Comparison of ENCODE assay signal across 13 cellular contexts in the genomic region with DNA sequence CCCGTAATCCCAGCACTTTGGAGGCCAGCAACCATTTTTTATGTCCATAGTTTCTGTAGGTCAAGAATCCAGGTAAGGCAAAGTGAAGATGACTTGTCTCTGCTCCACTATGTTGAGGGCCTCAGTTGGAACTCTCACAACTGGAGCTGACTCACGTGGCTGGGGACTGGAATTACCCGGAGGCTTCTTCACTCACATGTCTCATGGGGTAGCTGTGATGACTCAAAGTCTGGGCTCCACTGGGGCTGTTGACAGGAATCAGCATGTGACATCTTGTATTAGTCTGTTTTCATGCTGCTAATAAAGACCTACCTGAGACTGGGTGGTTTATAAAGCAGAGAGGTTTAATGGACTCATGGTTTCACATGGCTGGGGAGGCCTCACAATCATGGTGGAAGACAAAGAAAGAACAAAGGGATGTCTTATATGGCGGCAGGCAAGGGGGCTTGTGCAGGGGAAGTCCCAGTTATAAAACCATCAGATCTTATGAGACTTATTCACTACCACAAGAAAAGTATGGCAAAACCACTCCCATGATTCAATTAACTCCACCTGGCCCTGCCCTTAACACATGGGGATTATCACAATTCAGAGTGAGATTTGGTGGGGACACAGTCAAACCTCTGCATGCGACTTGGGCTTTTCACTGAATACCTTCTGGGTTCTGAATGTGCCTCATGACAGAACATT. TPM values are rescaled to one million over a fixed set of nuclear protein-coding genes. Genes with fewer than 3 reads are reported as not detected.
A peak's percentile ranks its signal among the peaks of the same experiment; 100 is the strongest.
DNase-seq lines count a peak whose midpoint lies in the region; ATAC-seq, FAIRE-seq and TF ChIP-seq lines count a peak whose summit lies in the region.
"Had no signal": no experiment of that assay in that cellular context is flagged by ENCODE, and none has a peak within 500 bp of the region (broad histone marks: within the 10 kb centered on the region; RNA-seq: fewer than 3 reads in every experiment).

No MANE protein-coding gene starts in this region.

- no peaks in the 10 kb centered on the region for H3K27me3 ChIP-seq in pancreas

- no peak overlapping the region for H3K4me3 ChIP-seq in pancreas

- no peak for FAIRE-seq in pancreas (lab: Jason Lieb, UNC)

- no peaks in the 10 kb centered on the region for H3K36me3 ChIP-seq in pancreas

- H3K27ac ChIP-seq in epithelial cell of prostate (peak overlapping the region; percentile 81), pancreas (no peak overlapping the region)

- DNase-seq in A172 (ENCODE audit: low spot score) (peak; percentile 76), epithelial cell of prostate (ENCODE audit: low read depth, low spot score) (peak; percentile 98), NCI-H2107 (lab: John Stamatoyannopoulos, UW) (no peak), NCI-H2029 (lab: John Stamatoyannopoulos, UW) (no peak), DMS 273 (lab: John Stamatoyannopoulos, UW; ENCODE audit: unreplicated experiment) (no peak), pancreas (no peak)
- DNase-seq: activated CD4-positive, alpha-beta T cell treated with anti-CD3 and anti-CD28 coated beads, Interleukin-2, amount 50 U/mL, for 4 hours; Calu3 had no signal

- TF ChIP-seq CTCF in pancreas (IDR thresholded peaks at IDR 0.05): no peak

- no peaks in the 10 kb centered on the region for H3K4me1 ChIP-seq in pancreas

- intact Hi-C loops in pancreas (cut with DNase I): no loop called here

- ATAC-seq in GM18858 (IDR thresholded peaks at IDR 0.05; ENCODE audit: unreplicated experiment) (peak; percentile 61), HG03354 (IDR thresholded peaks at IDR 0.05; ENCODE audit: poor library complexity, severe bottlenecking, unreplicated experiment) (peak; percentile 56), pancreas (no peak)
- ATAC-seq: left lobe of liver, sciatic nerve had no signal

- H3K9me3 ChIP-seq in pancreas: no peaks in the 10 kb centered on the region

- WGBS in pancreas, 2 donors: 88% methylated on average over 5 of the region's 5 CpGs

RNA-seq across cellular contexts. Expression of gene PPP1R1C, which starts 7.8 kb away (rescaled TPM):
- 2.4 and 4.8 TPM in 2 replicates for total RNA-seq in A172 (2014; rRNA removed; shearing (Covaris generic))
- 1 to 10 TPM in 1 of 6 donors, under 1 TPM in 5; 0.20 to 1.6 (median 0.50) TPM for total RNA-seq in pancreas
- 1 to 10 TPM; 1.9 to 2.4 TPM for polyA plus RNA-seq in pancreas
- polyA plus RNA-seq: IgD-negative memory B cell had no signal

Comparison
In these comparisons a context has a peak if more than half of its experiments do, and no peak if none do; other contexts are left out.
1. DNase-seq: peak in A172 (single experiment) and epithelial cell of prostate (single experiment); none in NCI-H2107 (single experiment), NCI-H2029 (single experiment), DMS 273 (single experiment) and pancreas (0 of 6).
2. ATAC-seq: peak in GM18858 (single experiment) and HG03354 (single experiment); none in pancreas (0 of 4).